Comparison of ENCODE assay signal across 8 cellular contexts in the genomic region with DNA sequence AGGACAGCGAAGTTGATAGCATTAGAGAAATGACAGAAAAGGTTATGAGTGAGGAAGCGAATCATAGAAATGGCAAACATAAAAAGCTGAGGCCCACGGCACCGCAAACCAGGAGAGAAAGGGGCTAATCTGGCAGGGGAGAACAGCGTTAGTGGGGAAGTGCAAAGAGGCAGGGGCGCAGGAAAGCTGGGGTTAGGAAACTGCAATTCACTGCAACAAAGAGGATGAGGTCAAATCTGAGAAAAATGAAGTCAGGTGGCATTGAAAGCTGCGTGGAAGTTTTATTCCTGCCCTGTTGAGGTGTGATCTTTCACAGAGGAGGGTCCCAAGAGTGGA.
DNase-seq lines count a peak whose midpoint lies in the region; ATAC-seq and TF ChIP-seq lines count a peak whose summit lies in the region.

No MANE protein-coding gene starts in this region.

- H3K4me3 ChIP-seq in AG09309 (ENCODE audit: control insufficient read depth, low read depth, low read length) (peak overlapping the region; percentile 97), SU-DHL-6 (ENCODE audit: insufficient read depth, low read length, poor library complexity, severe bottlenecking) (peak overlapping the region; percentile 84), fibroblast of pulmonary artery (replicated peaks; ENCODE audit: low read depth, low read length) (peak overlapping the region; percentile 90), parathyroid adenoma (ENCODE audit: low read depth, low read length) (peak overlapping the region; percentile 93)

- peaks cover 16% of the 10 kb centered on the region for H3F3A ChIP-seq in SU-DHL-6 (ENCODE audit: insufficient read depth)

- H3K4me2 ChIP-seq in SU-DHL-6 (ENCODE audit: low read depth, low read length, poor library complexity, severe bottlenecking) (peak overlapping the region; percentile 78), parathyroid adenoma (ENCODE audit: low read length) (peak overlapping the region; percentile 94)

- H3K27ac ChIP-seq in SU-DHL-6 (ENCODE audit: low read depth, low read length) (no peak overlapping the region; the same call in 1 of the 2 replicates), parathyroid adenoma (peak overlapping the region; percentile 83)

- H4K20me1 ChIP-seq in SU-DHL-6 (ENCODE audit: low read depth, low read length): no peaks in the 10 kb centered on the region

- no peaks in the 10 kb centered on the region for H3K4me1 ChIP-seq in parathyroid adenoma

- H3K36me3 ChIP-seq in SU-DHL-6 (ENCODE audit: low read length): no peaks in the 10 kb centered on the region
- no peaks in the 10 kb centered on the region for H3K36me3 ChIP-seq in parathyroid adenoma (ENCODE audit: control insufficient read depth, insufficient read depth, low read length)

- TF ChIP-seq CTCF in AG09309 (IDR thresholded peaks at IDR 0.05; ENCODE audit: control insufficient read depth, insufficient read depth, low read depth, low read length, missing control alignments) (no peak), SU-DHL-6 (IDR thresholded peaks at IDR 0.05; ENCODE audit: insufficient read depth, low read length, poor library complexity, severe bottlenecking) (no peak), fibroblast of pulmonary artery (IDR thresholded peaks at IDR 0.05; ENCODE audit: low read length, missing control alignments) (no peak), parathyroid adenoma (IDR thresholded peaks at IDR 0.05) (no peak)

- ATAC-seq in GM21717 (IDR thresholded peaks at IDR 0.05; ENCODE audit: unreplicated experiment): peak; percentile 8

- DNase-seq in AG09309 (ENCODE audit: low read depth) (no peak), fibroblast of pulmonary artery (ENCODE audit: low read depth) (no peak), NCI-H1417 treated with DMSO at 0.1 percent for 48 hours (lab: John Stamatoyannopoulos, UW) (no peak), NCI-H1930 (lab: John Stamatoyannopoulos, UW) (no peak), SHP77 (lab: John Stamatoyannopoulos, UW) (no peak)

- peaks cover 39% of the 10 kb centered on the region for H3K79me2 ChIP-seq in SU-DHL-6 (ENCODE audit: insufficient read depth, low read length)
- peaks cover 20% of the 10 kb centered on the region for H3K79me2 ChIP-seq in parathyroid adenoma

- no peaks in the 10 kb centered on the region for H3K9me2 ChIP-seq in SU-DHL-6 (replicated peaks; ENCODE audit: insufficient read depth, low read length)

- H3K27me3 ChIP-seq in SU-DHL-6 (ENCODE audit: low read length): no peaks in the 10 kb centered on the region
- H3K27me3 ChIP-seq in parathyroid adenoma (ENCODE audit: control insufficient read depth, insufficient read depth, low read length): no peaks in the 10 kb centered on the region

- no peaks in the 10 kb centered on the region for H3K9me3 ChIP-seq in SU-DHL-6 (ENCODE audit: insufficient read depth, low read length)
- H3K9me3 ChIP-seq in parathyroid adenoma (ENCODE audit: control insufficient read depth, low read length): no peaks in the 10 kb centered on the region

- H2AFZ ChIP-seq in SU-DHL-6 (ENCODE audit: low read depth, low read length, severe bottlenecking): peak overlapping the region; percentile 95
- H2AFZ ChIP-seq in parathyroid adenoma: peak overlapping the region; percentile 96

- peak overlapping the region; percentile 91 for H3K9ac ChIP-seq in SU-DHL-6 (ENCODE audit: low read length)
- peak overlapping the region; percentile 57 for H3K9ac ChIP-seq in parathyroid adenoma
